Comparison of ENCODE assay signal across 8 cellular contexts in the genomic region with DNA sequence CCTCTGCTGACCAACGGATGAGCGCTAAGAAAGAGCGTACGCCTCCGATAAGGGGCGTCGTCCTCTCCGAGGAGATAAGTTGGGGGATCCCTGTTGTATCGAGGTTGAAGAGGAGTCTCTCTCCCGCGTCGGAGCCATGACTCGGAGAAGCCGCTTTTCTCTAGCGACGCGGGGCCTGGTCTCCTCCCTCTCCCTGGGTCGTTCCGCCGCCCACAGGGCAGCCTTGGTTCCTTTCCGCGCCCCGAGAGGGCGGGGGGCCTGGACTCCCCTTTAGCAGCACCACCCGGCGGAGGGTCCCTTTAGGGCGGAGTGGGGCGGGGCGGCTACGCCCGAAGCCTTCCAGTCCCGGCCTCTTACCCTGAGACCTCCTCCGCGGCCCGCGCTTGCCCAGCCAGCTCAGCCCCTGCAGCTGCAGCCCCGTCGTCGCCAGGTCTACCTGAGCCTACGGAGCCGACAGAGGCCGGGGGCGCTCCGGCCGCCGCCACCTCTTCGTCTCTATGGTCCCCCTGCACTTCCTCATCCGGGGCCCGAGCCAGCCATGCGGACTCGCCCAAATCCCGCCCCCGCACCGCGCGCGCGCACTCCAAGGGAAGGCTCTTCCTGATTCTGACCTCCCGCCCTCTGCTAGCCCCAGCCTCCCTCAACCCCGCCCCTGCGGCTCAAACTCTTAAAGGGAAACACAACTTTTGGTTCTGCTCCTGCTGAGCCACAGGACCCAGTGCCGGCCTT. TPM values are rescaled to one million over a fixed set of nuclear protein-coding genes. Genes with fewer than 3 reads are reported as not detected.
DNase-seq lines count a peak whose midpoint lies in the region; ATAC-seq and TF ChIP-seq lines count a peak whose summit lies in the region.

A gene (minus strand): TSS at position 497 of the 729 bp plus-strand sequence. CDS start 11,272 bp downstream, outside the sequence.

- H3K27me3 Mint-ChIP-seq in T-cell = no peaks in the 10 kb centered on the region

- peak within 1 kb of the TSS; percentile 89 for H2AFZ ChIP-seq in parathyroid adenoma

- peak within 1 kb of the TSS; percentile 74 to 95 (median 90) for H3K4me3 Mint-ChIP-seq in T-cell

- no peaks in the 10 kb centered on the region for H3K27me3 ChIP-seq in cardiac muscle cell
- H3K27me3 ChIP-seq in parathyroid adenoma (ENCODE audit: control insufficient read depth, insufficient read depth, low read length) = no peaks in the 10 kb centered on the region
- no peaks in the 10 kb centered on the region for H3K27me3 ChIP-seq in tibial artery

- no peaks in the 10 kb centered on the region for H3K9me3 Mint-ChIP-seq in T-cell

- peak within 1 kb of the TSS; percentile 94 for H3K4me2 ChIP-seq in parathyroid adenoma (ENCODE audit: low read length)

- CTCF ChIA-PET in T-cell (lab: Charles Lee) = no interaction called here

- H3K4me1 ChIP-seq in cardiac muscle cell (ENCODE audit: low read depth) (peaks cover 29% of the 10 kb centered on the region), parathyroid adenoma (peaks cover 6% of the 10 kb centered on the region), tibial artery (peaks cover 0 to 54% (median 42%) of the 10 kb centered on the region in 4 donors)

- peak within 1 kb of the TSS; percentile 76 for H3K9ac ChIP-seq in parathyroid adenoma

- ATAC-seq in HG02852 (IDR thresholded peaks at IDR 0.05; ENCODE audit: unreplicated experiment) (peak; percentile 65), T-cell (replicated peaks in 1 of 4) (peak; percentile 68 to 78 (median 72))

- TF ChIP-seq CTCF in GM13976 (IDR thresholded peaks at IDR 0.05; ENCODE audit: borderline replicate concordance, control extremely low read depth, extremely low read depth, insufficient read depth, missing control alignments) (peak; percentile 18), cardiac muscle cell (IDR thresholded peaks at IDR 0.05; ENCODE audit: low read depth, low read length) (peak; percentile 18), parathyroid adenoma (IDR thresholded peaks at IDR 0.05) (no peak), tibial artery (IDR thresholded peaks at IDR 0.05) (no peak)

- H3K9me3 ChIP-seq in cardiac muscle cell (ENCODE audit: low read depth) (no peaks in the 10 kb centered on the region), parathyroid adenoma (ENCODE audit: control insufficient read depth, low read length) (no peaks in the 10 kb centered on the region), tibial artery (no peaks in the 10 kb centered on the region)

- H3K27ac ChIP-seq in adipose tissue (ENCODE audit: low read depth, low read length) (peak within 1 kb of the TSS; percentile 35), cardiac muscle cell (peak within 1 kb of the TSS; percentile 91), parathyroid adenoma (peak within 1 kb of the TSS; percentile 86), tibial artery (peak within 1 kb of the TSS; percentile 86 to 88)

- POLR2A ChIA-PET in T-cell (lab: Charles Lee) = interaction anchor here in 1 of 2 donors (0.6 kb wide), 1 partner anchor 15 kb away, joined by 5 read pairs; no protein-coding TSS in a partner anchor

- peak within 1 kb of the TSS; percentile 95 to 96 for H3K27ac Mint-ChIP-seq in T-cell

- intact Hi-C loops in tibial artery (cut with DNase I; ENCODE audit: low total_unique reads) = loop anchor here (5.0 kb wide), 1 partner anchor 87 kb away; a partner anchor contains a TSS

- H3K4me1 Mint-ChIP-seq in T-cell = peaks cover 54 to 59% (median 58%) of the 10 kb centered on the region in 3 donors

- H3K36me3 Mint-ChIP-seq in T-cell = peaks cover 11% of the 10 kb centered on the region

- WGBS in adipose tissue, 3 donors = 0% methylated on average over 56 to 61 of the region's 62 CpGs

- in situ Hi-C loops in GM13976 (cut with MboI; ENCODE audit: low sequenced_read_pairs, unreplicated experiment) = no loop called here

- DNase-seq in GM13976 (ENCODE audit: low spot score) = peak; percentile 95
- peak; percentile 94 for DNase-seq in NCI-H146 (lab: John Stamatoyannopoulos, UW)
- DNase-seq in T-cell = peak; percentile 93 to 99 (median 97)
- DNase-seq in cardiac muscle cell (ENCODE audit: low read depth in 1 of 2, low spot score in 1 of 2) = peak; percentile 97 to 98
- DNase-seq in tibial artery = peak; percentile 98 to 99

- H3K4me3 ChIP-seq in cardiac muscle cell = peak within 1 kb of the TSS; percentile 76
- H3K4me3 ChIP-seq in parathyroid adenoma (ENCODE audit: low read depth, low read length) = peak within 1 kb of the TSS; percentile 98
- H3K4me3 ChIP-seq in tibial artery = peak within 1 kb of the TSS; percentile 86 to 88

- H3K36me3 ChIP-seq in cardiac muscle cell (peaks cover 3% of the 10 kb centered on the region), parathyroid adenoma (ENCODE audit: control insufficient read depth, insufficient read depth, low read length) (no peaks in the 10 kb centered on the region), tibial artery (peaks cover 0 to 9% (median 0%) of the 10 kb centered on the region in 3 donors)

- H3K79me2 ChIP-seq in parathyroid adenoma = peaks cover 11% of the 10 kb centered on the region

RNA-seq across cellular contexts. Expression of the gene that starts here (rescaled TPM):
- total RNA-seq in T-cell (10 to 100 TPM; 48.0 to 63.0 (median 55.6) TPM), cardiac muscle cell (14.0 and 21.1 TPM in 2 replicates)
- polyA plus RNA-seq in adipose tissue (1 to 10 TPM; 4.2 to 7.4 (median 5.3) TPM), cardiac muscle cell (13.8 and 22.5 TPM in 2 replicates)

Comparison
In these comparisons a context has a peak if more than half of its experiments do, and no peak if none do; other contexts are left out.
1. Peak in every context shown above with its lines: DNase-seq, ATAC-seq, H3K4me3 ChIP-seq and H3K27ac ChIP-seq.
2. CTCF ChIP-seq: peak in GM13976 (single experiment) and cardiac muscle cell (single experiment); none in parathyroid adenoma (single experiment) and tibial artery (0 of 2).
3. H3K27ac ChIP-seq: peak in every context shown above with its lines; median percentile 91 in cardiac muscle cell; 87 in tibial artery; 86 in parathyroid adenoma; 35 in adipose tissue.